ENCODE assay signal across 1 cellular context in the genomic region with DNA sequence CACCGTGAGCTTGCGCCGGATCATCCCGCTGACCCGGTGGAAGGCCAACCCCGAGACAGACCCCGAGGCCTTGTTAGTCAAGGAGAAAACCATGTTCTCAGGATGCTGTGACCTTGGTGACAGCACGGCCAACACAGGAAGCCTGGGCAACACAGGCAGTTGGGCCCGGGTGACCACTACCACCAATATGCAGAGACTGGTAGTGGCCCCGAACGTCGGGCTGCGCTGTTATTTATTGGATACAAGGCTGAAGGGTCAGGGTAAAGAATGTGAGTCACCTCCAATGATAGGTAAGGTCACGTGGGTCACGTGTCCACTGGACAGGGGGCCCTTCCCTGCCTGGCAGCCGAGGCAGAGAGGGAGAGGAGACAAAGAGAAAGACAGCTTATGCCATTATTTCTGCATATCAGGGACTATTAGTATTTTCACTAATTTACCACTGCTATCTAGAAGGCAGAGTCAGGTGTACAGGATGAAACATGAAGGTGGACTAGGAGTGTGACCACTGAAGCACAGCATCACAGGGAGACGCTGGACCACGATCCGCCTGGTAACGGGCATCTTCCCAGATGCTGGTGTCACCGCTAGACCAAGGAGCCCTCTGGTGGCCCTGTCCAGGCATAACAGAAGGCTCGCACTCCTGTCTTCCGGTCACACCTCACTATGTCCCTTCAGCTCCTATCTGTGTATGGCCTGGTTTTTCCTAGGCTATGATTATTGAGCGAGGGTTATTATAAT.
TF ChIP-seq lines count a peak whose summit lies in the region.

No MANE protein-coding gene starts in this region.

TF ChIP-seq in GM12878, 131 proteins besides CTCF, POLR2A, EP300 and RAD21:
- TF ChIP-seq RELA (IDR thresholded peaks at IDR 0.05; ENCODE audit: borderline replicate concordance, partially characterized antibody) = peak; percentile 19
- peak; percentile 24; the same call in 1 of the 2 replicates for TF ChIP-seq SMC3 (IDR thresholded peaks at IDR 0.05; ENCODE audit: borderline replicate concordance, low read length)
